In genomic region chrX:19689170-19689814, GRCh38 we compare ENCODE assay signal across 25 cellular contexts.
DNase-seq lines count a peak whose midpoint lies in the region; ATAC-seq and TF ChIP-seq lines count a peak whose summit lies in the region.
"Had no signal": no experiment of that assay in that cellular context is flagged by ENCODE, and none has a peak within 500 bp of the region (broad histone marks: within the 10 kb centered on the region; RNA-seq: fewer than 3 reads in every experiment).

No MANE protein-coding gene starts in this region.

- peak overlapping the region; percentile 19 for H3K27ac Mint-ChIP-seq in activated naive CD4-positive, alpha-beta T cell treated with anti-CD3 and anti-CD28 coated beads, Interleukin-2, amount 50 U/mL, for 24 hours
- H3K27ac Mint-ChIP-seq in central memory CD8-positive, alpha-beta T cell (ENCODE audit: low read depth) = peak overlapping the region; percentile 5
- peak overlapping the region; percentile 48 for H3K27ac Mint-ChIP-seq in stimulated activated memory B cell treated with anti-CD40 and anti-IgM and Interleukin-4, amounts not matched to agents 10 μg/mL and 1 μg/mL and 100 μg/mL, for 72 hours
- H3K27ac Mint-ChIP-seq: activated CD8-positive, alpha-beta memory T cell treated with anti-CD3 and anti-CD28 coated beads, Interleukin-2, amount 10 ng/mL, durations not matched to agents 7 days and 5 days; activated naive CD8-positive, alpha-beta T cell treated with anti-CD3 and anti-CD28 coated beads, Interleukin-2, amount 10 ng/mL, durations not matched to agents 7 days and 5 days; activated T-helper 17 cell treated with anti-CD3 and anti-CD28 coated beads, Interleukin-2, amount 50 U/mL, for 72 hours had no signal

- no peak overlapping the region for H3K4me3 Mint-ChIP-seq in activated naive CD4-positive, alpha-beta T cell treated with anti-CD3 and anti-CD28 coated beads, Interleukin-2, amount 50 U/mL, for 24 hours
- no peak overlapping the region for H3K4me3 Mint-ChIP-seq in central memory CD8-positive, alpha-beta T cell
- no peak overlapping the region for H3K4me3 Mint-ChIP-seq in stimulated activated memory B cell treated with anti-CD40 and anti-IgM and Interleukin-4, amounts not matched to agents 10 μg/mL and 1 μg/mL and 100 μg/mL, for 72 hours
- H3K4me3 Mint-ChIP-seq: activated CD8-positive, alpha-beta memory T cell treated with anti-CD3 and anti-CD28 coated beads, Interleukin-2, amount 10 ng/mL, durations not matched to agents 7 days and 5 days; activated naive CD8-positive, alpha-beta T cell treated with anti-CD3 and anti-CD28 coated beads, Interleukin-2, amount 10 ng/mL, durations not matched to agents 7 days and 5 days; activated T-helper 17 cell treated with anti-CD3 and anti-CD28 coated beads, Interleukin-2, amount 50 U/mL, for 72 hours had no signal

- H3K9me3 ChIP-seq in esophagus squamous epithelium = no peaks in the 10 kb centered on the region
- H3K9me3 ChIP-seq: BLaER1, MG63, testis, uterus had no signal

- DNase-seq in activated naive CD4-positive, alpha-beta T cell treated with anti-CD3 and anti-CD28 coated beads, Interleukin-2, amount 50 U/mL, for 16 hours = no peak
- DNase-seq in KBM-7 (peak; percentile 37), G401 (ENCODE audit: low spot score) (no peak), brain microvascular endothelial cell (no peak), esophagus squamous epithelium (lab: John Stamatoyannopoulos, UW) (no peak)
- DNase-seq in central memory CD8-positive, alpha-beta T cell (ENCODE audit: low spot score in 2 of 2) = no peak
- DNase-seq: activated CD8-positive, alpha-beta memory T cell treated with anti-CD3 and anti-CD28 coated beads, Interleukin-2, amount 10 ng/mL, durations not matched to agents 7 days and 5 days; activated naive CD8-positive, alpha-beta T cell treated with anti-CD3 and anti-CD28 coated beads, Interleukin-2, amount 10 ng/mL, durations not matched to agents 7 days and 5 days; effector CD8-positive, alpha-beta T cell; foreskin melanocyte; IMR-90; mesenchymal stem cell; MG63; NCI-H146; NCI-H446 treated with DMSO at 0.1 percent for 48 hours; OCI-M1; small intestine; stimulated activated CD4-positive, alpha-beta T cell treated with anti-CD3 and anti-CD28 coated beads, Interleukin-2, amount 100 ng/mL, for 24 hours; testis; uterus had no signal

- intact Hi-C loops in esophagus squamous epithelium (cut with DNase I) = no loop called here

- H3K9me3 Mint-ChIP-seq in activated naive CD4-positive, alpha-beta T cell treated with anti-CD3 and anti-CD28 coated beads, Interleukin-2, amount 50 U/mL, for 24 hours = no peaks in the 10 kb centered on the region
- no peaks in the 10 kb centered on the region for H3K9me3 Mint-ChIP-seq in central memory CD8-positive, alpha-beta T cell
- H3K9me3 Mint-ChIP-seq in stimulated activated memory B cell treated with anti-CD40 and anti-IgM and Interleukin-4, amounts not matched to agents 10 μg/mL and 1 μg/mL and 100 μg/mL, for 72 hours = no peaks in the 10 kb centered on the region
- H3K9me3 Mint-ChIP-seq: activated naive CD8-positive, alpha-beta T cell treated with anti-CD3 and anti-CD28 coated beads, Interleukin-2, amount 10 ng/mL, durations not matched to agents 7 days and 5 days; activated T-helper 17 cell treated with anti-CD3 and anti-CD28 coated beads, Interleukin-2, amount 50 U/mL, for 72 hours had no signal

- no peak for ATAC-seq in central memory CD8-positive, alpha-beta T cell (replicated peaks; ENCODE audit: extremely low read depth, poor library complexity, severe bottlenecking)
- ATAC-seq in stimulated activated memory B cell treated with anti-CD40 and anti-IgM and Interleukin-4, amounts not matched to agents 10 μg/mL and 1 μg/mL and 100 μg/mL, for 72 hours = peak; percentile 64
- ATAC-seq: activated CD8-positive, alpha-beta memory T cell treated with anti-CD3 and anti-CD28 coated beads, Interleukin-2, amount 10 ng/mL, durations not matched to agents 7 days and 5 days; activated T-helper 17 cell treated with anti-CD3 and anti-CD28 coated beads, Interleukin-2, amount 50 U/mL, for 72 hours; Right ventricle myocardium inferior had no signal

- H3K4me1 Mint-ChIP-seq in activated naive CD4-positive, alpha-beta T cell treated with anti-CD3 and anti-CD28 coated beads, Interleukin-2, amount 50 U/mL, for 24 hours = peaks cover 67% of the 10 kb centered on the region
- H3K4me1 Mint-ChIP-seq in central memory CD8-positive, alpha-beta T cell = peaks cover 38% of the 10 kb centered on the region
- peaks cover 35% of the 10 kb centered on the region for H3K4me1 Mint-ChIP-seq in stimulated activated memory B cell treated with anti-CD40 and anti-IgM and Interleukin-4, amounts not matched to agents 10 μg/mL and 1 μg/mL and 100 μg/mL, for 72 hours

- no peak overlapping the region for H3K4me3 ChIP-seq in brain microvascular endothelial cell (ENCODE audit: low read depth, low read length)
- no peak overlapping the region for H3K4me3 ChIP-seq in esophagus squamous epithelium
- H3K4me3 ChIP-seq: BLaER1, MG63, testis, uterus had no signal

- in situ Hi-C loops in KBM-7 (cut with MboI; ENCODE audit: low pct_unique_long_range_greater_than_20kb, low sequenced_read_pairs) = no loop called here
- in situ Hi-C loops in G401 (cut with HindIII; ENCODE audit: low sequenced_read_pairs) = no loop called here
- in situ Hi-C loops in brain microvascular endothelial cell (cut with HindIII; ENCODE audit: low pct_ligation_motif_present, low sequenced_read_pairs) = no loop called here

- H3K27me3 Mint-ChIP-seq in activated naive CD4-positive, alpha-beta T cell treated with anti-CD3 and anti-CD28 coated beads, Interleukin-2, amount 50 U/mL, for 24 hours = no peaks in the 10 kb centered on the region
- no peaks in the 10 kb centered on the region for H3K27me3 Mint-ChIP-seq in central memory CD8-positive, alpha-beta T cell
- no peaks in the 10 kb centered on the region for H3K27me3 Mint-ChIP-seq in stimulated activated memory B cell treated with anti-CD40 and anti-IgM and Interleukin-4, amounts not matched to agents 10 μg/mL and 1 μg/mL and 100 μg/mL, for 72 hours
- H3K27me3 Mint-ChIP-seq: activated CD8-positive, alpha-beta memory T cell treated with anti-CD3 and anti-CD28 coated beads, Interleukin-2, amount 10 ng/mL, durations not matched to agents 7 days and 5 days; activated naive CD8-positive, alpha-beta T cell treated with anti-CD3 and anti-CD28 coated beads, Interleukin-2, amount 10 ng/mL, durations not matched to agents 7 days and 5 days; activated T-helper 17 cell treated with anti-CD3 and anti-CD28 coated beads, Interleukin-2, amount 50 U/mL, for 72 hours had no signal

- no peak for TF ChIP-seq CTCF in brain microvascular endothelial cell (IDR thresholded peaks at IDR 0.05; ENCODE audit: low read depth, low read length, missing control alignments)
- no peak for TF ChIP-seq CTCF in esophagus squamous epithelium (IDR thresholded peaks at IDR 0.05)

- no peaks in the 10 kb centered on the region for H3K4me1 ChIP-seq in esophagus squamous epithelium
- H3K4me1 ChIP-seq: BLaER1, testis, uterus had no signal

- peaks cover 6% of the 10 kb centered on the region for H3K36me3 Mint-ChIP-seq in activated naive CD4-positive, alpha-beta T cell treated with anti-CD3 and anti-CD28 coated beads, Interleukin-2, amount 50 U/mL, for 24 hours
- H3K36me3 Mint-ChIP-seq in central memory CD8-positive, alpha-beta T cell (ENCODE audit: insufficient read depth) = peaks cover 17% of the 10 kb centered on the region
- peaks cover 27% of the 10 kb centered on the region for H3K36me3 Mint-ChIP-seq in stimulated activated memory B cell treated with anti-CD40 and anti-IgM and Interleukin-4, amounts not matched to agents 10 μg/mL and 1 μg/mL and 100 μg/mL, for 72 hours

- H3K27ac ChIP-seq in brain microvascular endothelial cell = no peak overlapping the region
- no peak overlapping the region for H3K27ac ChIP-seq in esophagus squamous epithelium
- H3K27ac ChIP-seq: BLaER1, testis, uterus had no signal

- H3K36me3 ChIP-seq in brain microvascular endothelial cell (replicated peaks) (no peaks in the 10 kb centered on the region), esophagus squamous epithelium (no peaks in the 10 kb centered on the region)
- H3K36me3 ChIP-seq: MG63, uterus had no signal

- no peak for TF ChIP-seq POLR2A in esophagus squamous epithelium (IDR thresholded peaks at IDR 0.05)

- 63 to 86% methylated on average over 3 of the region's 3 CpGs for WGBS in esophagus squamous epithelium, 2 donors

- H3K27me3 ChIP-seq in brain microvascular endothelial cell (replicated peaks) = no peaks in the 10 kb centered on the region
- no peaks in the 10 kb centered on the region for H3K27me3 ChIP-seq in esophagus squamous epithelium
- H3K27me3 ChIP-seq: BLaER1, MG63, testis, uterus had no signal
